Comparison of ENCODE assay signal across 8 cellular contexts in the genomic region with DNA sequence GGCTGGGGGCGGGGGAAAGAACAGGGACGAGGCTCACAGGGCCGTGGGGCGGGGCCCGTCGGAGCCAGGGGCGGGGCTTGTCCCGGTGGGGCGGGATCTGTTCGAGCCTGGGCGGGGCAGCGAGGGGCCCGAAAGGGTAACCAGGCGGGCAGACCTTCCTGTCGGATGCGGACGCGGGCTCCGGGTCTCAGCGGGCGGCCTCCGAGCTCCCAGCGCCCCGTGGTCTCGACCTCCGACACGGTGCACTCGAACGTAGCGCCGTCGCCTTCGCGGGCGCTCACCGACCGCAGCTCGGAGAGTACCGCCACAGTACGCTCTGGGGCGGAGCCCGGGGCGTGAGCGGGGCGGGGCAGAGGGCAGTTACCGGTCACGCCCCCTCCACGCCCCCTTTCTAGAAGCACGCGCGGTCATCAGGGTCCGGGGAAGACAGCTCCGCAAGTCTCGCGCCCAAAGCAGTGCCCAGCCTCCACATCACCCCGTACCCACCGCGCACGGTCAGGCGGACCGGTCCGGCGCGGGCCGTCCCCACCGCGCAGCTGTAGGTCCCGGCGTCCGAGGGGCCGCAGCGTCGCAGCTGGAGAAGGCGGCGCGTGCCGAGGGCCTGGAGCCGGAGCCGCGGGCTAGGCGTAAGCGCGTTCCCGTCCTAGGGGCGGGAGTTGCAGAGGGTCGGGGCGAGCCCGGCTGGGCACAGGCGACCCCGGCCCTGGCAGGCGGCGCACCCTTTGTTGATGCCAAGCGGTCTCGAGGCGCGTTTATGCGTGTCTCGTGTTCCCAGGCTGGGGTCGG. TPM values are rescaled to one million over a fixed set of nuclear protein-coding genes. Genes with fewer than 3 reads are reported as not detected.
DNase-seq lines count a peak whose midpoint lies in the region; ATAC-seq and TF ChIP-seq lines count a peak whose summit lies in the region.

No MANE protein-coding gene starts in this region.

- no peaks in the 10 kb centered on the region for H3K9me3 ChIP-seq in RWPE2 (ENCODE audit: severe bottlenecking)
- H3K9me3 ChIP-seq in gastroesophageal sphincter, result no peaks in the 10 kb centered on the region
- no peaks in the 10 kb centered on the region for H3K9me3 ChIP-seq in neutrophil
- no peaks in the 10 kb centered on the region for H3K9me3 ChIP-seq in stomach smooth muscle (ENCODE audit: control insufficient read depth in 2 of 2, low read length in 2 of 2)

- peaks cover 27% of the 10 kb centered on the region for H3K36me3 Mint-ChIP-seq in Calu3 (ENCODE audit: insufficient read depth, unreplicated experiment)

- H3K4me1 ChIP-seq in RWPE2 (ENCODE audit: insufficient read depth, poor library complexity, severe bottlenecking) (no peaks in the 10 kb centered on the region), gastroesophageal sphincter (peaks cover 0 to 28% (median 12%) of the 10 kb centered on the region in 3 donors), neutrophil (ENCODE audit: control insufficient read depth in 1 of 2, insufficient read depth in 1 of 2, low read depth in 1 of 2, low read length in 1 of 2) (peaks cover 9 to 16% of the 10 kb centered on the region in 2 experiments), stomach smooth muscle (ENCODE audit: control insufficient read depth, insufficient read depth, low read length) (peaks cover 18% of the 10 kb centered on the region)

- peak overlapping the region; percentile 61 for H3K4me3 ChIP-seq in RWPE2 (ENCODE audit: severe bottlenecking)
- peak overlapping the region; percentile 37 to 70 for H3K4me3 ChIP-seq in gastroesophageal sphincter
- peak overlapping the region; percentile 51 to 61 for H3K4me3 ChIP-seq in neutrophil (ENCODE audit: low read depth in 1 of 2, low read length in 1 of 2)
- H3K4me3 ChIP-seq in stomach smooth muscle (ENCODE audit: low read length in 2 of 2), result peak overlapping the region; percentile 69 to 78

- no peak for TF ChIP-seq EP300 in gastroesophageal sphincter (IDR thresholded peaks at IDR 0.05)

- H3K27ac ChIP-seq in RWPE2 (ENCODE audit: poor library complexity, severe bottlenecking) (peak overlapping the region; percentile 12), gastroesophageal sphincter (peak overlapping the region in 3 of 4 donors; percentile 77 to 85 (median 82)), neutrophil (no peak overlapping the region), stomach smooth muscle (ENCODE audit: low read length) (no peak overlapping the region)

- H3K36me3 ChIP-seq in RWPE2 (ENCODE audit: low read depth), result no peaks in the 10 kb centered on the region
- H3K36me3 ChIP-seq in gastroesophageal sphincter, result peaks cover 0 to 49% of the 10 kb centered on the region in 2 donors
- no peaks in the 10 kb centered on the region for H3K36me3 ChIP-seq in neutrophil
- H3K36me3 ChIP-seq in stomach smooth muscle (ENCODE audit: control insufficient read depth in 2 of 2, insufficient read depth in 2 of 2, low read length in 2 of 2), result peaks cover 0 to 8% of the 10 kb centered on the region in 2 donors

- no CpG with 5 or more reads among the region's 99 CpGs for WGBS in gastroesophageal sphincter (ENCODE audit: low coverage in 1 of 2), 2 donors

- DNase-seq in Calu3 (peak; percentile 95), HUDEP-2 (lab: John Stamatoyannopoulos, UW; ENCODE audit: unreplicated experiment in 76 of 76) (peak in 68 of 76 experiments; percentile 7 to 90 (median 63)), RWPE2 (ENCODE audit: low spot score) (peak; percentile 87)
- peak; percentile 55 to 80 (median 72) for DNase-seq in activated naive CD4-positive, alpha-beta T cell (lab: John Stamatoyannopoulos, UW)

- peak overlapping the region; percentile 67 for H3K27ac Mint-ChIP-seq in Calu3 (ENCODE audit: unreplicated experiment)

- no peaks in the 10 kb centered on the region for H3K4me1 Mint-ChIP-seq in Calu3 (ENCODE audit: low read depth, unreplicated experiment)

- ATAC-seq in GM21447 (IDR thresholded peaks at IDR 0.05; ENCODE audit: unreplicated experiment) (peak; percentile 83), RWPE2 (ENCODE audit: low read depth) (peak; percentile 83), gastroesophageal sphincter (peak; percentile 93)

- TF ChIP-seq POLR2A in gastroesophageal sphincter (IDR thresholded peaks at IDR 0.05), result no peak

- H3K9ac ChIP-seq in stomach smooth muscle (ENCODE audit: low read length in 2 of 2), result peak overlapping the region; percentile 6 to 21

- H3K4me3 Mint-ChIP-seq in Calu3 (ENCODE audit: low read depth, unreplicated experiment), result peak overlapping the region; percentile 90

- no peaks in the 10 kb centered on the region for H3K9me3 Mint-ChIP-seq in Calu3 (ENCODE audit: low read depth, unreplicated experiment)

- TF ChIP-seq CTCF in Calu3 (IDR thresholded peaks at IDR 0.05; ENCODE audit: unreplicated experiment), result no peak
- TF ChIP-seq CTCF in RWPE2 (IDR thresholded peaks at IDR 0.05; ENCODE audit: poor library complexity, severe bottlenecking), result no peak
- no peak for TF ChIP-seq CTCF in gastroesophageal sphincter (IDR thresholded peaks at IDR 0.05)
- TF ChIP-seq CTCF in neutrophil (IDR thresholded peaks at IDR 0.05), result no peak

- CTCF ChIA-PET in Calu3 (lab: Charles Lee), result interaction anchor here (0.6 to 1.6 kb wide), 4 partner anchors 9 to 57 kb away, joined by 3 to 8 read pairs (median 3); a partner anchor contains a TSS

- H3K27me3 Mint-ChIP-seq in Calu3 (ENCODE audit: unreplicated experiment), result no peaks in the 10 kb centered on the region

- H3K27me3 ChIP-seq in RWPE2 (ENCODE audit: insufficient read depth, poor library complexity, severe bottlenecking) (no peaks in the 10 kb centered on the region), gastroesophageal sphincter (peaks cover 8% of the 10 kb centered on the region), neutrophil (peaks cover 88% of the 10 kb centered on the region), stomach smooth muscle (ENCODE audit: control insufficient read depth in 1 of 2, insufficient read depth in 2 of 2, low read length in 2 of 2) (peaks cover 0 to 3% of the 10 kb centered on the region in 2 donors)

- BruUV-seq in Calu3 (replicated peaks; lab: Mats Ljungman, UMichigan), result no TSS peak

- intact Hi-C loops in Calu3 (cut with micrococcal nuclease; ENCODE audit: unreplicated experiment), result no loop called here

RNA-seq across cellular contexts. Expression of a gene that starts 8.7 kb away (rescaled TPM):
- total RNA-seq in Calu3 (2022) (5.2 and 5.9 TPM in 2 replicates), gastroesophageal sphincter (1 to 10 TPM; 1.6 to 9.5 (median 4.1) TPM)

RNA-seq across cellular contexts. Expression of a gene that starts 9.0 kb away (rescaled TPM):
- total RNA-seq in Calu3 (2022), result 139 and 141 TPM in 2 replicates
- total RNA-seq in gastroesophageal sphincter, result 10 to 100 TPM; 36.0 to 66.0 (median 54.8) TPM

RNA-seq across cellular contexts. Expression of a gene that starts 18.8 kb away (rescaled TPM):
- 65.9 and 76.5 TPM in 2 replicates for total RNA-seq in Calu3 (2022)
- 100 to 1,000 TPM in 1 of 4 donors, 10 to 100 TPM in 3; 73.2 to 118 (median 81.6) TPM for total RNA-seq in gastroesophageal sphincter

RNA-seq across cellular contexts. Expression of a gene that starts 19.5 kb away (rescaled TPM):
- total RNA-seq in Calu3 (2022), result 0.80 and 0.83 TPM in 2 replicates
- total RNA-seq in gastroesophageal sphincter, result 1 to 10 TPM in 2 of 4 donors, not detected in 2; 1.8 to 4.4 TPM

RNA-seq across cellular contexts. Expression of a gene that starts 38.3 kb away (rescaled TPM):
- total RNA-seq in Calu3 (2022) (0.17 TPM in 1 of 2 replicates, not detected in the other), gastroesophageal sphincter (under 1 TPM in 1 of 4 donors, not detected in 3; 0.16 TPM)

Comparison
In these comparisons a context has a peak if more than half of its experiments do, and no peak if none do; other contexts are left out.
1. H3K27ac ChIP-seq: peak in RWPE2 (single experiment) and gastroesophageal sphincter (3 of 4); none in neutrophil (single experiment) and stomach smooth muscle (single experiment).
2. Peak in every context shown above with its lines, with median percentiles within 50 percentile points of each other: DNase-seq, ATAC-seq and H3K4me3 ChIP-seq.